Comparison of ENCODE assay signal across 12 cellular contexts in genomic region chr12:92233346-92234015, GRCh38.
"Had no signal": no experiment of that assay in that cellular context is flagged by ENCODE, and none has a peak within 500 bp of the region (broad histone marks: within the 10 kb centered on the region; RNA-seq: fewer than 3 reads in every experiment).

No MANE protein-coding gene starts in this region.

- H3K36me3 ChIP-seq: adrenal gland, gastroesophageal sphincter, neural progenitor cell, transverse colon had no signal

- H3K27ac ChIP-seq: epithelial cell of prostate, gastroesophageal sphincter, neural progenitor cell, parathyroid adenoma had no signal

- H3K9me3 ChIP-seq: adrenal gland, gastroesophageal sphincter, transverse colon had no signal

- H3K4me1 ChIP-seq: adrenal gland, gastroesophageal sphincter, neural progenitor cell, parathyroid adenoma, transverse colon had no signal

- DNase-seq: activated CD4-positive, alpha-beta memory T cell treated with anti-CD3 and anti-CD28 coated beads, Interleukin-2, amount 10 ng/mL, durations not matched to agents 7 days and 5 days; activated CD8-positive, alpha-beta memory T cell treated with anti-CD3 and anti-CD28 coated beads, Interleukin-2, amount 50 U/mL, for 48 hours; adrenal gland; central memory CD4-positive, alpha-beta T cell; effector CD8-positive, alpha-beta T cell; stimulated activated CD4-positive, alpha-beta T cell treated with anti-CD3 and anti-CD28 coated beads, Interleukin-15, amount 100 ng/mL, for 24 hours; transverse colon had no signal

- H3K27me3 ChIP-seq: adrenal gland, gastroesophageal sphincter, neural progenitor cell, transverse colon had no signal

- ATAC-seq: gastroesophageal sphincter had no signal

- H3K4me3 ChIP-seq: adrenal gland, coronary artery, gastroesophageal sphincter, neural progenitor cell, transverse colon had no signal
